ENCODE assay signal across 1 cellular context in genomic region chr2:67251741-67252140, GRCh38.
TF ChIP-seq lines count a peak whose summit lies in the region.

No MANE protein-coding gene starts in this region.

TF ChIP-seq in SK-N-SH treated with all-trans-retinoic acid at 6 μM for 48 hours, 23 proteins besides CTCF, POLR2A, EP300 and RAD21 (continued from another document):
- no peak for TF ChIP-seq PATZ1 (CRISPR knock-in tag; IDR thresholded peaks at IDR 0.05; ENCODE audit: borderline replicate concordance)
- no peak for TF ChIP-seq ISL1 (CRISPR knock-in tag; IDR thresholded peaks at IDR 0.05)
- TF ChIP-seq GLIS3 (CRISPR knock-in tag; IDR thresholded peaks at IDR 0.05), result no peak
- TF ChIP-seq TCF4 (CRISPR knock-in tag; IDR thresholded peaks at IDR 0.05; ENCODE audit: borderline replicate concordance), result no peak
